In genomic region chr1:150976879-150977694, GRCh38 we compare ENCODE assay signal across 8 cellular contexts. TPM values are rescaled to one million over a fixed set of nuclear protein-coding genes. Genes with fewer than 3 reads are reported as not detected.
A peak's percentile ranks its signal among the peaks of the same experiment; 100 is the strongest.
DNase-seq lines count a peak whose midpoint lies in the region; ATAC-seq lines count a peak whose summit lies in the region.

No MANE protein-coding gene starts in this region.

- peaks cover 12% of the 10 kb centered on the region for H3K36me3 Mint-ChIP-seq in activated CD4-positive, alpha-beta T cell treated with anti-CD3 and anti-CD28 coated beads, Interleukin-2, amount 10 ng/mL, durations not matched to agents 7 days and 5 days (ENCODE audit: low read depth)
- H3K36me3 Mint-ChIP-seq in dendritic cell treated with granulocyte-macrophage colony-stimulating factor and Interleukin-4, amounts not matched to agents 40 ng/mL and 50 ng/mL, for 4 days (ENCODE audit: low read depth) = peaks cover 10% of the 10 kb centered on the region

- peak overlapping the region; percentile 35 for H3K4me3 Mint-ChIP-seq in activated CD4-positive, alpha-beta T cell treated with anti-CD3 and anti-CD28 coated beads, Interleukin-2, amount 10 ng/mL, durations not matched to agents 7 days and 5 days
- peak overlapping the region; percentile 81 for H3K4me3 Mint-ChIP-seq in dendritic cell treated with granulocyte-macrophage colony-stimulating factor and Interleukin-4, amounts not matched to agents 40 ng/mL and 50 ng/mL, for 4 days

- POLR2A ChIA-PET in activated CD4-positive, alpha-beta T cell treated with anti-CD3 and anti-CD28 coated beads, Interleukin-2, amount 10 ng/mL, durations not matched to agents 7 days and 5 days (lab: Charles Lee) = no interaction called here

- no peaks in the 10 kb centered on the region for H3K27me3 Mint-ChIP-seq in activated CD4-positive, alpha-beta T cell treated with anti-CD3 and anti-CD28 coated beads, Interleukin-2, amount 10 ng/mL, durations not matched to agents 7 days and 5 days
- no peaks in the 10 kb centered on the region for H3K27me3 Mint-ChIP-seq in dendritic cell treated with granulocyte-macrophage colony-stimulating factor and Interleukin-4, amounts not matched to agents 40 ng/mL and 50 ng/mL, for 4 days

- peak overlapping the region; percentile 78 for H3K27ac Mint-ChIP-seq in activated CD4-positive, alpha-beta T cell treated with anti-CD3 and anti-CD28 coated beads, Interleukin-2, amount 10 ng/mL, durations not matched to agents 7 days and 5 days
- peak overlapping the region; percentile 97 for H3K27ac Mint-ChIP-seq in dendritic cell treated with granulocyte-macrophage colony-stimulating factor and Interleukin-4, amounts not matched to agents 40 ng/mL and 50 ng/mL, for 4 days

- peak; percentile 99 for DNase-seq in COLO829 (ENCODE audit: low spot score)
- peak; percentile 56 for DNase-seq in NCI-H226
- peak; percentile 67 for DNase-seq in activated CD4-positive, alpha-beta T cell treated with anti-CD3 and anti-CD28 coated beads, Interleukin-2, amount 10 ng/mL, durations not matched to agents 7 days and 5 days
- peak; percentile 92 for DNase-seq in mesenteric fat pad (ENCODE audit: low spot score)
- DNase-seq in stimulated activated CD8-positive, alpha-beta memory T cell treated with anti-CD3 and anti-CD28 coated beads, Interleukin-15, amount 100 ng/mL, for 1 hour (ENCODE audit: low read depth) = peak; percentile 49
- DNase-seq in NCI-H1436 (lab: John Stamatoyannopoulos, UW) = no peak

- intact Hi-C loops in dendritic cell treated with granulocyte-macrophage colony-stimulating factor and Interleukin-4, amounts not matched to agents 40 ng/mL and 50 ng/mL, for 4 days (cut with micrococcal nuclease) = loop anchor here (10.0 kb wide), 2 partner anchors 212 to 612 kb away; partner anchors contain the start of genes CTSS and RPRD2

- H3K9me3 Mint-ChIP-seq in activated CD4-positive, alpha-beta T cell treated with anti-CD3 and anti-CD28 coated beads, Interleukin-2, amount 10 ng/mL, durations not matched to agents 7 days and 5 days = no peaks in the 10 kb centered on the region
- H3K9me3 Mint-ChIP-seq in dendritic cell treated with granulocyte-macrophage colony-stimulating factor and Interleukin-4, amounts not matched to agents 40 ng/mL and 50 ng/mL, for 4 days = no peaks in the 10 kb centered on the region

- CTCF ChIA-PET in activated CD4-positive, alpha-beta T cell treated with anti-CD3 and anti-CD28 coated beads, Interleukin-2, amount 10 ng/mL, durations not matched to agents 7 days and 5 days (lab: Charles Lee) = interaction anchor here (0.6 to 7.9 kb wide), 8 partner anchors 8 to 416 kb away, joined by 3 to 61 read pairs (median 4); no protein-coding TSS in a partner anchor

- peaks cover 57% of the 10 kb centered on the region for H3K4me1 Mint-ChIP-seq in activated CD4-positive, alpha-beta T cell treated with anti-CD3 and anti-CD28 coated beads, Interleukin-2, amount 10 ng/mL, durations not matched to agents 7 days and 5 days
- H3K4me1 Mint-ChIP-seq in dendritic cell treated with granulocyte-macrophage colony-stimulating factor and Interleukin-4, amounts not matched to agents 40 ng/mL and 50 ng/mL, for 4 days (ENCODE audit: low read depth) = peaks cover 65% of the 10 kb centered on the region

- ATAC-seq in HG03196 (IDR thresholded peaks at IDR 0.05; ENCODE audit: unreplicated experiment) = no peak

RNA-seq across cellular contexts. Expression of gene CERS2, which starts 2.5 kb away (rescaled TPM):
- 100 to 1,000 TPM; 173 to 192 TPM for total RNA-seq in activated CD4-positive, alpha-beta T cell treated with anti-CD3 and anti-CD28 coated beads, Interleukin-2, amount 10 ng/mL, durations not matched to agents 7 days and 5 days
- 159 TPM for total RNA-seq in mesenteric fat pad

RNA-seq across cellular contexts. Expression of gene ANXA9, which starts 5.0 kb away (rescaled TPM):
- total RNA-seq in activated CD4-positive, alpha-beta T cell treated with anti-CD3 and anti-CD28 coated beads, Interleukin-2, amount 10 ng/mL, durations not matched to agents 7 days and 5 days = under 1 TPM in 1 of 2 experiments, not detected in 1; 0.10 TPM
- 0.48 TPM for total RNA-seq in mesenteric fat pad

RNA-seq across cellular contexts. Expression of gene MINDY1, which starts 29.6 kb away (rescaled TPM):
- 10 to 100 TPM; 23.9 to 24.3 TPM for total RNA-seq in activated CD4-positive, alpha-beta T cell treated with anti-CD3 and anti-CD28 coated beads, Interleukin-2, amount 10 ng/mL, durations not matched to agents 7 days and 5 days
- total RNA-seq in mesenteric fat pad = 18.6 TPM

RNA-seq across cellular contexts. Expression of gene PRUNE1, which starts 31.2 kb away (rescaled TPM):
- total RNA-seq in activated CD4-positive, alpha-beta T cell treated with anti-CD3 and anti-CD28 coated beads, Interleukin-2, amount 10 ng/mL, durations not matched to agents 7 days and 5 days = 10 to 100 TPM; 18.8 to 19.1 TPM
- 14.4 TPM for total RNA-seq in mesenteric fat pad

RNA-seq across cellular contexts. Expression of gene SETDB1, which starts 50.9 kb away (rescaled TPM):
- total RNA-seq in activated CD4-positive, alpha-beta T cell treated with anti-CD3 and anti-CD28 coated beads, Interleukin-2, amount 10 ng/mL, durations not matched to agents 7 days and 5 days = 10 to 100 TPM; 51.1 to 58.1 TPM
- 32.3 TPM for total RNA-seq in mesenteric fat pad
